8 cellular contexts compared by ENCODE assay signal in genomic region chr17:73956595-73957465, GRCh38.
A peak's percentile ranks its signal among the peaks of the same experiment; 100 is the strongest.
DNase-seq lines count a peak whose midpoint lies in the region; ATAC-seq, FAIRE-seq and TF ChIP-seq lines count a peak whose summit lies in the region.
"Had no signal": no experiment of that assay in that cellular context is flagged by ENCODE, and none has a peak within 500 bp of the region (broad histone marks: within the 10 kb centered on the region; RNA-seq: fewer than 3 reads in every experiment).

No MANE protein-coding gene starts in this region.

- no peaks in the 10 kb centered on the region for H3K79me1 ChIP-seq in H1 (ENCODE audit: low read depth, low read length)

- peaks cover 15% of the 10 kb centered on the region for H3K27me3 Mint-ChIP-seq in nephron (ENCODE audit: low read depth)

- POLR2A ChIA-PET in H1 (lab: Charles Lee; ENCODE audit: partially characterized antibody) = interaction anchor here (1.3 kb wide), 2 partner anchors 9 to 136 kb away, joined by 3 to 4 read pairs; no protein-coding TSS in a partner anchor

- no peak overlapping the region for H3K23ac ChIP-seq in H1 (ENCODE audit: insufficient read length)

- TF ChIP-seq CTCF in GM12874 (IDR thresholded peaks at IDR 0.05; ENCODE audit: insufficient read depth, low read depth, low read length) (peak; percentile 68), NB4 (IDR thresholded peaks at IDR 0.05; ENCODE audit: low read depth, low read length) (peak; percentile 48), H1 (IDR thresholded peaks at IDR 0.05; ENCODE audit: control extremely low read depth in 1 of 3, insufficient read depth in 1 of 3, low read depth in 1 of 3, low read length in 3 of 3) (peak; percentile 82 to 94 (median 93)), nephron (IDR thresholded peaks at IDR 0.05; ENCODE audit: unreplicated experiment in 3 of 3) (peak; percentile 30 to 57 (median 41)), upper lobe of right lung (IDR thresholded peaks at IDR 0.05) (peak; percentile 54), sigmoid colon (IDR thresholded peaks at IDR 0.05) (no peak)

- no peak for TF ChIP-seq POLR2A in NB4 (IDR thresholded peaks at IDR 0.05; ENCODE audit: extremely low read depth, insufficient read length)
- TF ChIP-seq POLR2A in H1 (IDR thresholded peaks at IDR 0.05; ENCODE audit: control extremely low read depth in 1 of 2, low read depth in 2 of 2, low read length in 2 of 2) = no peak
- no peak for TF ChIP-seq POLR2A in sigmoid colon (IDR thresholded peaks at IDR 0.05)

- H3K4me1 Mint-ChIP-seq in nephron = peaks cover 4% of the 10 kb centered on the region

- H2AFZ ChIP-seq in H1 (ENCODE audit: low read length) = peak overlapping the region; percentile 97

- CTCF ChIA-PET in H1 (lab: Charles Lee; ENCODE audit: partially characterized antibody) = interaction anchor here (0.6 to 4.0 kb wide), 26 partner anchors 8 to 1062 kb away, joined by 3 to 18 read pairs (median 4); no protein-coding TSS in a partner anchor

- no peak overlapping the region for H2AK5ac ChIP-seq in H1 (ENCODE audit: low read depth, low read length)

- no peak overlapping the region for H3K4me3 Mint-ChIP-seq in nephron
- H3K4me3 Mint-ChIP-seq: activated naive CD8-positive, alpha-beta T cell had no signal

- H3K56ac ChIP-seq in H1 (replicated peaks; ENCODE audit: insufficient read length, low read depth, low read length) = no peak overlapping the region

- H3K36me3 ChIP-seq in H1 (ENCODE audit: control insufficient read depth in 2 of 4, insufficient read depth in 4 of 4, low read length in 3 of 4) (no peaks in the 10 kb centered on the region), upper lobe of right lung (no peaks in the 10 kb centered on the region), sigmoid colon (no peaks in the 10 kb centered on the region)

- no peak overlapping the region; the same call in 1 of the 2 replicates for H3K27ac ChIP-seq in H1 (ENCODE audit: low read depth, low read length)
- no peak overlapping the region for H3K27ac ChIP-seq in upper lobe of right lung
- no peak overlapping the region for H3K27ac ChIP-seq in sigmoid colon

- H2BK20ac ChIP-seq in H1 (ENCODE audit: low read length) = no peak overlapping the region

- peak; percentile 86 to 93 for TF ChIP-seq RAD21 in H1 (IDR thresholded peaks at IDR 0.05 in 1 of 2, conservative IDR thresholded peaks at IDR 0.05 in 1 of 2; ENCODE audit: low read depth in 2 of 2, low read length in 2 of 2)

- no peak overlapping the region for H4K8ac ChIP-seq in H1 (ENCODE audit: extremely low read depth, insufficient read depth, low read length)

- H4K20me1 ChIP-seq in H1 (replicated peaks in 1 of 2; ENCODE audit: control insufficient read depth in 1 of 2, insufficient read depth in 2 of 2, low read length in 2 of 2) = peaks cover 0 to 9% of the 10 kb centered on the region in 2 experiments

- peaks cover 25% of the 10 kb centered on the region; the same call in 1 of the 2 replicates for H3K23me2 ChIP-seq in H1 (ENCODE audit: low read depth, low read length)

- ATAC-seq in upper lobe of right lung = peak; percentile 61

- no peak overlapping the region for H4K91ac ChIP-seq in H1 (replicated peaks; ENCODE audit: insufficient read length, low read length)

- no peak overlapping the region for H3K18ac ChIP-seq in H1 (ENCODE audit: extremely low read depth, low read length)

- no peaks in the 10 kb centered on the region for H3K79me2 ChIP-seq in H1 (ENCODE audit: control insufficient read depth in 1 of 2, insufficient read depth in 2 of 2, low read length in 2 of 2)

- no peak overlapping the region for H3K4me3 ChIP-seq in NB4 (ENCODE audit: low read depth, low read length)
- H3K4me3 ChIP-seq in H1 (ENCODE audit: extremely low read depth in 1 of 4, insufficient read depth in 2 of 4, low read depth in 3 of 4, low read length in 4 of 4) = no peak overlapping the region
- H3K4me3 ChIP-seq in upper lobe of right lung = no peak overlapping the region
- H3K4me3 ChIP-seq in sigmoid colon = no peak overlapping the region

- no peak overlapping the region for H3K27ac Mint-ChIP-seq in nephron
- H3K27ac Mint-ChIP-seq: activated naive CD8-positive, alpha-beta T cell had no signal

- peaks cover 17% of the 10 kb centered on the region for H3K9me3 Mint-ChIP-seq in nephron

- H3K27me3 ChIP-seq in H1 (replicated peaks in 1 of 4; ENCODE audit: control insufficient read depth in 3 of 4, extremely low read depth in 1 of 4, insufficient read depth in 3 of 4, low read length in 3 of 4) (peaks cover 0 to 17% (median 13%) of the 10 kb centered on the region in 4 experiments; a peak in 6 of 7 replicates), upper lobe of right lung (peaks cover 2% of the 10 kb centered on the region), sigmoid colon (peaks cover 11 to 27% (median 12%) of the 10 kb centered on the region in 3 donors)

- H3K9ac ChIP-seq in H1 (replicated peaks in 1 of 4; ENCODE audit: extremely low read depth in 1 of 4, low read depth in 3 of 4, low read length in 3 of 4) = no peak overlapping the region

- H4K5ac ChIP-seq in H1 (ENCODE audit: insufficient read length, low read depth, low read length) = no peak overlapping the region

- no peak overlapping the region for H3K14ac ChIP-seq in H1 (ENCODE audit: insufficient read length)

- H3K4ac ChIP-seq in H1 (replicated peaks; ENCODE audit: insufficient read length, low read depth, low read length) = no peak overlapping the region

- peak overlapping the region; percentile 76; the same call in 1 of the 2 replicates for H2BK15ac ChIP-seq in H1 (ENCODE audit: low read length)

- TF ChIP-seq EP300 in H1 (IDR thresholded peaks at IDR 0.05; ENCODE audit: borderline replicate concordance in 1 of 2, low read depth in 2 of 2, low read length in 2 of 2) = peak in 1 of 2 experiments; percentile 32; a peak in 1 of 3 replicates
- no peak for TF ChIP-seq EP300 in sigmoid colon (IDR thresholded peaks at IDR 0.05)

- no peak overlapping the region for H2BK12ac ChIP-seq in H1 (ENCODE audit: low read depth, low read length)

- intact Hi-C loops in upper lobe of right lung (cut with DNase I) = loop anchor here (10.0 kb wide), 1 partner anchor 312 kb away; the partner anchor contains the start of gene SDK2
- intact Hi-C loops in sigmoid colon (cut with DNase I) = no loop called here

- H3K4me1 ChIP-seq in H1 (replicated peaks in 1 of 4; ENCODE audit: control insufficient read depth in 3 of 4, insufficient read depth in 4 of 4, low read length in 3 of 4) = peaks cover 0 to 8% (median 6%) of the 10 kb centered on the region in 4 experiments; a peak in 5 of 7 replicates
- H3K4me1 ChIP-seq in upper lobe of right lung = peaks cover 6% of the 10 kb centered on the region
- peaks cover 0 to 12% (median 11%) of the 10 kb centered on the region in 4 donors for H3K4me1 ChIP-seq in sigmoid colon

- H3K9me3 ChIP-seq in H1 (ENCODE audit: insufficient read depth in 2 of 2, low read depth in 1 of 2, low read length in 1 of 2) = peaks cover 8 to 12% of the 10 kb centered on the region in 2 experiments; a peak in 3 of 4 replicates
- no peaks in the 10 kb centered on the region for H3K9me3 ChIP-seq in upper lobe of right lung
- H3K9me3 ChIP-seq in sigmoid colon = no peaks in the 10 kb centered on the region

- H3K4me2 ChIP-seq in H1 (ENCODE audit: insufficient read depth in 1 of 2, low read depth in 2 of 2, low read length in 2 of 2) = 0 out of 4 replicates have a peak overlapping the region, but pooled peaks of 1 of the 2 experiments have one; percentile 26

- peaks cover 4% of the 10 kb centered on the region for H3K36me3 Mint-ChIP-seq in nephron (ENCODE audit: low read depth)

- FAIRE-seq in H1 (lab: Jason Lieb, UNC) = peak; percentile 75

- DNase-seq in NB4 (ENCODE audit: low read depth) (peak; percentile 68), H1 (ENCODE audit: low read depth in 1 of 2, low spot score in 2 of 2) (peak; percentile 59 to 94), upper lobe of right lung (peak; percentile 70), sigmoid colon (no peak)
- peak; percentile 70 for DNase-seq in activated CD4-positive, alpha-beta T cell treated with anti-CD3 and anti-CD28 coated beads for 48 hours

- no peak overlapping the region for H2BK120ac ChIP-seq in H1 (replicated peaks; ENCODE audit: low read depth, low read length)

- H2BK5ac ChIP-seq in H1 (ENCODE audit: low read depth, low read length) = no peak overlapping the region

- WGBS in H1 (ENCODE audit: extremely low coverage in 1 of 2, insufficient coverage in 1 of 2, insufficient read length in 1 of 2, insufficient replicate concordance in 2 of 2, low coverage in 1 of 2, low lambda C conversion rate in 2 of 2, missing lambda C conversion rate in 1 of 2), 2 experiments = 72% methylated on average over 13 of the region's 15 CpGs; no CpG with 5 or more reads in 1 of the 2 experiments
- WGBS in sigmoid colon, 2 donors = 40 to 67% methylated on average over 15 of the region's 15 CpGs

TF ChIP-seq in H1, 55 proteins besides CTCF, POLR2A, EP300 and RAD21 (continues in another document):
- TF ChIP-seq CBX8 (IDR thresholded peaks at IDR 0.05; ENCODE audit: borderline replicate concordance, low read depth, low read length) = no peak
- peak; percentile 45 for TF ChIP-seq NANOG (IDR thresholded peaks at IDR 0.05; ENCODE audit: insufficient read depth, low read depth, low read length, poor library complexity, severe bottlenecking)
- TF ChIP-seq CEBPB (IDR thresholded peaks at IDR 0.05; ENCODE audit: low read depth, low read length) = no peak
- peak; percentile 73 for TF ChIP-seq ASH2L (IDR thresholded peaks at IDR 0.05; ENCODE audit: low read length)
- TF ChIP-seq, protein P1, sequence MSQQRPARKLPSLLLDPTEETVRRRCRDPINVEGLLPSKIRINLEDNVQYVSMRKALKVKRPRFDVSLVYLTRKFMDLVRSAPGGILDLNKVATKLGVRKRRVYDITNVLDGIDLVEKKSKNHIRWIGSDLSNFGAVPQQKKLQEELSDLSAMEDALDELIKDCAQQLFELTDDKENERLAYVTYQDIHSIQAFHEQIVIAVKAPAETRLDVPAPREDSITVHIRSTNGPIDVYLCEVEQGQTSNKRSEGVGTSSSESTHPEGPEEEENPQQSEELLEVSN (IDR thresholded peaks at IDR 0.05) = 0 out of 2 replicates have a peak, but pooled peaks have one; percentile 17
- peak; percentile 70; the same call in 1 of the 2 replicates for TF ChIP-seq YY1 (IDR thresholded peaks at IDR 0.05; ENCODE audit: low read depth, low read length)
- peak; percentile 80 for TF ChIP-seq TEAD4 (IDR thresholded peaks at IDR 0.05; ENCODE audit: low read depth, low read length)
- no peak for TF ChIP-seq FOSL1 (IDR thresholded peaks at IDR 0.05; ENCODE audit: insufficient read depth, low read depth, low read length)
- TF ChIP-seq, protein P2, sequence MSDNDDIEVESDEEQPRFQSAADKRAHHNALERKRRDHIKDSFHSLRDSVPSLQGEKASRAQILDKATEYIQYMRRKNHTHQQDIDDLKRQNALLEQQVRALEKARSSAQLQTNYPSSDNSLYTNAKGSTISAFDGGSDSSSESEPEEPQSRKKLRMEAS (IDR thresholded peaks at IDR 0.05) = peak; percentile 17; the same call in 1 of the 2 replicates
- TF ChIP-seq SP1 (IDR thresholded peaks at IDR 0.05; ENCODE audit: low read depth, low read length) = peak; percentile 24; the same call in 1 of the 2 replicates
- 0 out of 2 replicates have a peak, but pooled peaks have one; percentile 53 for TF ChIP-seq RBBP5 (IDR thresholded peaks at IDR 0.05; ENCODE audit: borderline replicate concordance, low read depth, low read length)
- no peak for TF ChIP-seq CREB1 (IDR thresholded peaks at IDR 0.05)

Comparison
In these comparisons a context has a peak if more than half of its experiments do, and no peak if none do; other contexts are left out.
1. CTCF ChIP-seq: peak in GM12874 (single experiment), NB4 (single experiment), H1 (3 of 3), nephron (3 of 3) and upper lobe of right lung (single experiment); none in sigmoid colon (0 of 4).